Comparison of ENCODE assay signal across 9 cellular contexts in genomic region chr6:34680802-34681515, GRCh38. TPM values are rescaled to one million over a fixed set of nuclear protein-coding genes. Genes with fewer than 3 reads are reported as not detected.
DNase-seq lines count a peak whose midpoint lies in the region; ATAC-seq and TF ChIP-seq lines count a peak whose summit lies in the region.
"Had no signal": no experiment of that assay in that cellular context is flagged by ENCODE, and none has a peak within 500 bp of the region (broad histone marks: within the 10 kb centered on the region; RNA-seq: fewer than 3 reads in every experiment).

No MANE protein-coding gene starts in this region.

- DNase-seq in HT1080 (ENCODE audit: low read depth): peak; percentile 50
- DNase-seq in effector memory CD8-positive, alpha-beta T cell: no peak
- DNase-seq in smooth muscle cell (lab: John Stamatoyannopoulos, UW; ENCODE audit: unreplicated experiment): no peak
- no peak for DNase-seq in GM10266 (ENCODE audit: extremely low spot score)
- no peak for DNase-seq in GM19238 (ENCODE audit: insufficient read length, low spot score)
- DNase-seq: effector CD8-positive, alpha-beta T cell had no signal

- H3K4me3 Mint-ChIP-seq in effector memory CD8-positive, alpha-beta T cell: no peak overlapping the region
- H3K4me3 Mint-ChIP-seq: nephron had no signal

- H3K27ac Mint-ChIP-seq in effector memory CD8-positive, alpha-beta T cell: no peak overlapping the region
- H3K27ac Mint-ChIP-seq: nephron had no signal

- peaks cover 75% of the 10 kb centered on the region for H4K20me1 ChIP-seq in smooth muscle cell (ENCODE audit: low read depth)

- no peaks in the 10 kb centered on the region for H3K9me3 ChIP-seq in smooth muscle cell (replicated peaks; ENCODE audit: low read depth)

- H3F3A ChIP-seq in smooth muscle cell (ENCODE audit: low read depth): no peaks in the 10 kb centered on the region

- H3K4me3 ChIP-seq in smooth muscle cell: no peak overlapping the region

- ATAC-seq in GM18861 (IDR thresholded peaks at IDR 0.05; ENCODE audit: unreplicated experiment) (peak; percentile 64), GM21515 (IDR thresholded peaks at IDR 0.05; ENCODE audit: unreplicated experiment) (no peak)
- ATAC-seq in effector memory CD8-positive, alpha-beta T cell (replicated peaks): peak; percentile 50

- no peaks in the 10 kb centered on the region for H3K9me3 Mint-ChIP-seq in effector memory CD8-positive, alpha-beta T cell
- H3K9me3 Mint-ChIP-seq: nephron had no signal

- H3K4me1 Mint-ChIP-seq in effector memory CD8-positive, alpha-beta T cell (ENCODE audit: low read depth in 2 of 2): peaks cover 19 to 30% of the 10 kb centered on the region in 2 donors

- no peak for TF ChIP-seq CTCF in smooth muscle cell (IDR thresholded peaks at IDR 0.05; ENCODE audit: borderline replicate concordance, insufficient read depth, poor library complexity, severe bottlenecking)
- TF ChIP-seq CTCF in GM10266 (IDR thresholded peaks at IDR 0.05; ENCODE audit: control insufficient read depth, insufficient read depth, low read depth, missing control alignments): no peak

- no peaks in the 10 kb centered on the region for H3K27me3 Mint-ChIP-seq in effector memory CD8-positive, alpha-beta T cell

- H2AFZ ChIP-seq in smooth muscle cell (ENCODE audit: low read depth): no peak overlapping the region

- WGBS in smooth muscle cell (ENCODE audit: low lambda C conversion rate): 93% methylated on average over 3 of the region's 3 CpGs

- no peak overlapping the region for H3K4me2 ChIP-seq in smooth muscle cell

- peaks cover 98% of the 10 kb centered on the region for H3K79me2 ChIP-seq in smooth muscle cell (ENCODE audit: low read depth)

- H3K27me3 ChIP-seq in smooth muscle cell (ENCODE audit: low read depth): no peaks in the 10 kb centered on the region

- no peaks in the 10 kb centered on the region for H3K36me3 ChIP-seq in smooth muscle cell (ENCODE audit: low read depth)

- no peak overlapping the region for H3K9ac ChIP-seq in smooth muscle cell (ENCODE audit: low read depth)

- H3K36me3 Mint-ChIP-seq in effector memory CD8-positive, alpha-beta T cell (ENCODE audit: insufficient read depth): peaks cover 12% of the 10 kb centered on the region

- H3K4me1 ChIP-seq in smooth muscle cell (ENCODE audit: low read depth): peaks cover 4% of the 10 kb centered on the region

- H3K27ac ChIP-seq in smooth muscle cell (ENCODE audit: low read depth): peak overlapping the region; percentile 60

RNA-seq across cellular contexts. Expression of gene ILRUN, which starts 15.6 kb away (rescaled TPM):
- total RNA-seq in HT1080 (2014; rRNA removed; shearing (Covaris generic)): 23.1 and 32.1 TPM in 2 replicates
- 26.7 and 29.3 TPM in 2 replicates for polyA plus RNA-seq in HT1080 (2015; cell fraction: cytosol; rRNA removed)
- polyA plus RNA-seq in HT1080 (2015; cell fraction: nucleus; rRNA removed): 15.2 and 17.3 TPM in 2 replicates
- 23.9 and 24.5 TPM in 2 replicates for total RNA-seq in smooth muscle cell
- polyA plus RNA-seq in smooth muscle cell: 7.5 and 9.0 TPM in 2 replicates
